9 cellular contexts compared by ENCODE assay signal in genomic region chr11:128318856-128319474, GRCh38.
DNase-seq lines count a peak whose midpoint lies in the region; ATAC-seq lines count a peak whose summit lies in the region.
"Had no signal": no experiment of that assay in that cellular context is flagged by ENCODE, and none has a peak within 500 bp of the region (broad histone marks: within the 10 kb centered on the region; RNA-seq: fewer than 3 reads in every experiment).

No MANE protein-coding gene starts in this region.

- peaks cover 41 to 51% of the 10 kb centered on the region in 2 donors for H3K36me3 Mint-ChIP-seq in activated naive CD4-positive, alpha-beta T cell treated with anti-CD3 and anti-CD28 coated beads, Interleukin-2, amount 50 U/mL, for 72 hours

- ATAC-seq in HG03565 (IDR thresholded peaks at IDR 0.05; ENCODE audit: unreplicated experiment) (peak; percentile 89), sciatic nerve (no peak)
- ATAC-seq in activated naive CD4-positive, alpha-beta T cell treated with anti-CD3 and anti-CD28 coated beads, Interleukin-2, amount 50 U/mL, for 72 hours: peak; percentile 81 to 89
- ATAC-seq: A549 had no signal

- H3K27ac Mint-ChIP-seq in activated naive CD4-positive, alpha-beta T cell treated with anti-CD3 and anti-CD28 coated beads, Interleukin-2, amount 50 U/mL, for 72 hours: peak overlapping the region; percentile 90 to 96

- DNase-seq in activated T-cell treated with anti-CD3 and anti-CD28 coated beads for 24 hours (ENCODE audit: low read depth) (peak; percentile 74), activated T-cell treated with anti-CD3 and anti-CD28 coated beads for 4 hours (no peak), head of caudate nucleus (no peak), sciatic nerve (ENCODE audit: low spot score) (no peak), C1 segment of cervical spinal cord (lab: John Stamatoyannopoulos, UW) (no peak)
- DNase-seq in activated naive CD4-positive, alpha-beta T cell treated with anti-CD3 and anti-CD28 coated beads, Interleukin-2, amount 50 U/mL, for 72 hours (ENCODE audit: low spot score in 2 of 2): peak; percentile 68 to 93
- DNase-seq in stimulated activated CD8-positive, alpha-beta memory T cell treated with anti-CD3 and anti-CD28 coated beads, Interleukin-4, amount 100 ng/mL, for 48 hours: peak; percentile 86

- H3K9me3 Mint-ChIP-seq in activated naive CD4-positive, alpha-beta T cell treated with anti-CD3 and anti-CD28 coated beads, Interleukin-2, amount 50 U/mL, for 72 hours: peaks cover 35 to 39% of the 10 kb centered on the region in 2 donors

- intact Hi-C loops in head of caudate nucleus (cut with DNase I): no loop called here
- intact Hi-C loops in sciatic nerve (cut with DNase I): no loop called here

Comparison
In these comparisons a context has a peak if more than half of its experiments do, and no peak if none do; other contexts are left out.
1. DNase-seq: peak in activated T-cell treated with anti-CD3 and anti-CD28 coated beads for 24 hours (single experiment), activated naive CD4-positive, alpha-beta T cell treated with anti-CD3 and anti-CD28 coated beads, Interleukin-2, amount 50 U/mL, for 72 hours (2 of 2) and stimulated activated CD8-positive, alpha-beta memory T cell treated with anti-CD3 and anti-CD28 coated beads, Interleukin-4, amount 100 ng/mL, for 48 hours (single experiment); none in activated T-cell treated with anti-CD3 and anti-CD28 coated beads for 4 hours (single experiment), head of caudate nucleus (0 of 42), sciatic nerve (single experiment) and C1 segment of cervical spinal cord (0 of 14).